36 cellular contexts compared by ENCODE assay signal in genomic region chr12:76187177-76187576, GRCh38.
"Had no signal": no experiment of that assay in that cellular context is flagged by ENCODE, and none has a peak within 500 bp of the region (broad histone marks: within the 10 kb centered on the region; RNA-seq: fewer than 3 reads in every experiment).

No MANE protein-coding gene starts in this region.

- H3K4me1 ChIP-seq: body of pancreas, breast epithelium had no signal

- FAIRE-seq: astrocyte, TTC549 had no signal

- ATAC-seq: activated CD4-positive, alpha-beta T cell treated with anti-CD3 and anti-CD28 coated beads for 36 hours; activated CD4-positive, CD25-positive, alpha-beta regulatory T cell treated with anti-CD3 and anti-CD28 coated beads, Interleukin-2, amount 50 U/mL, for 24 hours; activated CD8-positive, alpha-beta memory T cell treated with anti-CD3 and anti-CD28 coated beads, Interleukin-2, amount 10 ng/mL, durations not matched to agents 7 days and 5 days; activated CD8-positive, alpha-beta T cell treated with anti-CD3 and anti-CD28 coated beads, Interleukin-2, amount 10 ng/mL, durations not matched to agents 7 days and 5 days; activated naive CD4-positive, alpha-beta T cell treated with anti-CD3 and anti-CD28 coated beads, Interleukin-2, amount 50 U/mL, for 72 hours; body of pancreas had no signal

- H3K27ac Mint-ChIP-seq: activated CD4-positive, alpha-beta memory T cell treated with anti-CD3 and anti-CD28 coated beads, Interleukin-2, amount 10 ng/mL, durations not matched to agents 7 days and 5 days; activated CD4-positive, alpha-beta T cell treated with anti-CD3 and anti-CD28 coated beads for 36 hours; activated CD4-positive, alpha-beta T cell treated with anti-CD3 and anti-CD28 coated beads, Interleukin-2, amount 10 ng/mL, durations not matched to agents 7 days and 5 days; activated CD8-positive, alpha-beta memory T cell treated with anti-CD3 and anti-CD28 coated beads, Interleukin-2, amount 10 ng/mL, durations not matched to agents 7 days and 5 days; activated CD8-positive, alpha-beta T cell treated with anti-CD3 and anti-CD28 coated beads, Interleukin-2, amount 10 ng/mL, durations not matched to agents 7 days and 5 days; activated naive CD4-positive, alpha-beta T cell treated with anti-CD3 and anti-CD28 coated beads for 36 hours; activated naive CD4-positive, alpha-beta T cell treated with anti-CD3 and anti-CD28 coated beads, Interleukin-2, amount 50 U/mL, for 72 hours; activated naive CD8-positive, alpha-beta T cell treated with anti-CD3 and anti-CD28 coated beads for 36 hours; activated T-cell treated with anti-CD3 and anti-CD28 coated beads, Interleukin-2, amount 50 U/mL, for 24 hours; T-helper 1 cell treated with Interleukin-12 subunit alpha and Interleukin-12 subunit beta and Interleukin-4 antibody, amounts not matched to agents 30 μg/mL and 1 μg/mL, for 36 hours; T-helper 2 cell treated with Interferon-gamma antibody and Interleukin-4, amounts not matched to agents 5 μg/mL and 100 μg/mL, for 36 hours had no signal

- H3K9me3 ChIP-seq: adrenal gland, body of pancreas, breast epithelium had no signal

- H3K4me3 ChIP-seq: adrenal gland, body of pancreas, breast epithelium had no signal

- DNase-seq: activated CD4-positive, alpha-beta memory T cell treated with anti-CD3 and anti-CD28 coated beads, Interleukin-2, amount 10 ng/mL, durations not matched to agents 7 days and 5 days; activated CD4-positive, alpha-beta T cell treated with anti-CD3 and anti-CD28 coated beads for 1 hour; activated CD4-positive, alpha-beta T cell treated with anti-CD3 and anti-CD28 coated beads for 36 hours; activated CD4-positive, alpha-beta T cell treated with anti-CD3 and anti-CD28 coated beads for 48 hours; activated CD4-positive, alpha-beta T cell treated with anti-CD3 and anti-CD28 coated beads, Interleukin-2, amount 10 ng/mL, durations not matched to agents 7 days and 5 days; activated CD4-positive, alpha-beta T cell treated with anti-CD3 and anti-CD28 coated beads, Interleukin-2, amount 50 U/mL, for 48 hours; activated CD4-positive, CD25-positive, alpha-beta regulatory T cell; activated CD8-positive, alpha-beta memory T cell treated with anti-CD3 and anti-CD28 coated beads for 24 hours; activated CD8-positive, alpha-beta memory T cell treated with anti-CD3 and anti-CD28 coated beads, Interleukin-2, amount 10 ng/mL, durations not matched to agents 7 days and 5 days; activated CD8-positive, alpha-beta memory T cell treated with anti-CD3 and anti-CD28 coated beads, Interleukin-2, amount 50 U/mL, for 48 hours; activated CD8-positive, alpha-beta T cell treated with anti-CD3 and anti-CD28 coated beads, Interleukin-2, amount 10 ng/mL, durations not matched to agents 7 days and 5 days; activated effector memory CD4-positive, alpha-beta T cell treated with anti-CD3 and anti-CD28 coated beads, Interleukin-2, amount 50 U/mL, for 16 hours; activated gamma-delta T cell treated with Interleukin-2 at 50 U/mL for 16 hours; activated naive CD4-positive, alpha-beta T cell; activated naive CD4-positive, alpha-beta T cell treated with anti-CD3 and anti-CD28 coated beads for 36 hours; activated naive CD4-positive, alpha-beta T cell treated with anti-CD3 and anti-CD28 coated beads, Interleukin-2, amount 50 U/mL, for 16 hours; activated naive CD8-positive, alpha-beta T cell treated with anti-CD3 and anti-CD28 coated beads for 36 hours; activated T-cell treated with anti-CD3 and anti-CD28 coated beads, Interleukin-2, amount 50 U/mL, for 24 hours; activated T-cell treated with anti-CD3 and anti-CD28 coated beads, Interleukin-2, amount 50 U/mL, for 48 hours; amniotic stem cell; aorta; body of pancreas; central memory CD4-positive, alpha-beta T cell; T-helper 1 cell; T-helper 2 cell; T-helper 9 cell had no signal

- H3K27me3 ChIP-seq: adrenal gland, body of pancreas, brain microvascular endothelial cell, breast epithelium had no signal

- H3K9me3 Mint-ChIP-seq: activated CD4-positive, alpha-beta memory T cell treated with anti-CD3 and anti-CD28 coated beads, Interleukin-2, amount 10 ng/mL, durations not matched to agents 7 days and 5 days; activated CD4-positive, alpha-beta T cell treated with anti-CD3 and anti-CD28 coated beads, Interleukin-2, amount 10 ng/mL, durations not matched to agents 7 days and 5 days; activated naive CD4-positive, alpha-beta T cell treated with anti-CD3 and anti-CD28 coated beads for 36 hours; activated naive CD4-positive, alpha-beta T cell treated with anti-CD3 and anti-CD28 coated beads, Interleukin-2, amount 50 U/mL, for 72 hours; activated naive CD8-positive, alpha-beta T cell treated with anti-CD3 and anti-CD28 coated beads for 36 hours; activated T-cell treated with anti-CD3 and anti-CD28 coated beads, Interleukin-2, amount 50 U/mL, for 24 hours; T-helper 2 cell treated with Interferon-gamma antibody and Interleukin-4, amounts not matched to agents 5 μg/mL and 100 μg/mL, for 36 hours had no signal

- H3K36me3 Mint-ChIP-seq: activated CD8-positive, alpha-beta memory T cell treated with anti-CD3 and anti-CD28 coated beads, Interleukin-2, amount 10 ng/mL, durations not matched to agents 7 days and 5 days; activated naive CD4-positive, alpha-beta T cell treated with anti-CD3 and anti-CD28 coated beads, Interleukin-2, amount 50 U/mL, for 72 hours; activated naive CD8-positive, alpha-beta T cell treated with anti-CD3 and anti-CD28 coated beads for 36 hours had no signal

- H3K27ac ChIP-seq: body of pancreas, brain microvascular endothelial cell, breast epithelium, VCaP had no signal

- H3K36me3 ChIP-seq: adrenal gland, brain microvascular endothelial cell, breast epithelium had no signal

- H3K4me3 Mint-ChIP-seq: activated CD4-positive, alpha-beta memory T cell treated with anti-CD3 and anti-CD28 coated beads, Interleukin-2, amount 10 ng/mL, durations not matched to agents 7 days and 5 days; activated CD4-positive, alpha-beta T cell treated with anti-CD3 and anti-CD28 coated beads for 36 hours; activated CD4-positive, alpha-beta T cell treated with anti-CD3 and anti-CD28 coated beads, Interleukin-2, amount 10 ng/mL, durations not matched to agents 7 days and 5 days; activated CD8-positive, alpha-beta memory T cell treated with anti-CD3 and anti-CD28 coated beads, Interleukin-2, amount 10 ng/mL, durations not matched to agents 7 days and 5 days; activated CD8-positive, alpha-beta T cell treated with anti-CD3 and anti-CD28 coated beads, Interleukin-2, amount 10 ng/mL, durations not matched to agents 7 days and 5 days; activated naive CD4-positive, alpha-beta T cell treated with anti-CD3 and anti-CD28 coated beads for 36 hours; activated naive CD8-positive, alpha-beta T cell treated with anti-CD3 and anti-CD28 coated beads for 36 hours; activated T-cell treated with anti-CD3 and anti-CD28 coated beads, Interleukin-2, amount 50 U/mL, for 24 hours; T-helper 1 cell treated with Interleukin-12 subunit alpha and Interleukin-12 subunit beta and Interleukin-4 antibody, amounts not matched to agents 30 μg/mL and 1 μg/mL, for 36 hours; T-helper 2 cell treated with Interferon-gamma antibody and Interleukin-4, amounts not matched to agents 5 μg/mL and 100 μg/mL, for 36 hours had no signal
